ENCODE assay signal across 17 cellular contexts in the genomic region with DNA sequence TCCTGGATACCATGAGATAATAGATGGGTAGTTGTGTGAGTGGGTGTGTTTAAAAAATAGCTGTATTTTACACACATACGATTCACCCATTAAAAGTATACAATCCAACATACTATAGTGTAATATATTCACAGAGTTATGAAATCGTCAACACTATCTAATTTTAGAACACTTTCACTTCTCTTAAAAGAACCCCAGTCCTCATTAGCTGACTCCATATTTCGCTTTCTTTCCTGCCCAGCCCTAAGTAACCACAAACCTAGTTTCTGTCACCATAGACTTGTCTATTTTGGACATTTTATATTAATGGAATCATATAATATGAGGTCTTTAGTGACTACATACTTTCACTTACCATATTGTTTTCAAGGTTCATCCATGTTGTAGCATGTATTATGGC.
DNase-seq lines count a peak whose midpoint lies in the region; ATAC-seq and TF ChIP-seq lines count a peak whose summit lies in the region.
"Had no signal": no experiment of that assay in that cellular context is flagged by ENCODE, and none has a peak within 500 bp of the region (broad histone marks: within the 10 kb centered on the region; RNA-seq: fewer than 3 reads in every experiment).

No MANE protein-coding gene starts in this region.

- peaks cover 0 to 8% (median 2%) of the 10 kb centered on the region in 3 donors for H3K27me3 Mint-ChIP-seq in naive B cell

- DNase-seq in NB4 (ENCODE audit: low read depth): peak; percentile 84
- DNase-seq in naive B cell: peak; percentile 68
- DNase-seq in GM10248 (ENCODE audit: extremely low spot score): no peak
- no peak for DNase-seq in NCI-H2171 treated with DMSO at 0.1 percent for 48 hours (lab: John Stamatoyannopoulos, UW)
- no peak for DNase-seq in AG20443 (ENCODE audit: low spot score)
- DNase-seq in SK-N-DZ (ENCODE audit: low spot score): no peak
- DNase-seq: Calu3, caudate nucleus, heart left ventricle, left ventricle myocardium inferior, NCI-H446, small intestine, transverse colon had no signal

- CTCF ChIA-PET in GM10248 (lab: Yijun Ruan, JAX): no interaction called here

- H3K4me3 ChIP-seq in NB4 (ENCODE audit: low read depth, low read length): peak overlapping the region; percentile 1
- H3K4me3 ChIP-seq: heart left ventricle, left ventricle myocardium inferior, neural progenitor cell, transverse colon had no signal

- POLR2A ChIA-PET in GM10248 (lab: Yijun Ruan, JAX): no interaction called here

- H3K4me1 Mint-ChIP-seq in naive B cell: peaks cover 43 to 54% (median 47%) of the 10 kb centered on the region in 3 donors

- no peak for TF ChIP-seq CTCF in NB4 (IDR thresholded peaks at IDR 0.05; ENCODE audit: low read depth, low read length)
- TF ChIP-seq CTCF in GM10248 (IDR thresholded peaks at IDR 0.05; ENCODE audit: control extremely low read depth, extremely low read depth, low read depth, missing control alignments): no peak

- ATAC-seq in GM19351 (IDR thresholded peaks at IDR 0.05; ENCODE audit: unreplicated experiment): peak; percentile 85
- ATAC-seq in HG02885 (IDR thresholded peaks at IDR 0.05; ENCODE audit: poor library complexity, unreplicated experiment): peak; percentile 82
- peak; percentile 96 to 97 for ATAC-seq in naive B cell (ENCODE audit: low read depth in 2 of 2)
- ATAC-seq: heart left ventricle had no signal

- peak overlapping the region; percentile 0 to 75 (median 66) for H3K27ac Mint-ChIP-seq in naive B cell
- H3K27ac Mint-ChIP-seq: activated naive CD4-positive, alpha-beta T cell treated with anti-CD3 and anti-CD28 coated beads, Interleukin-2, amount 50 U/mL, for 24 hours; neural progenitor cell had no signal

- H3K4me3 Mint-ChIP-seq in naive B cell: peak overlapping the region; percentile 36 to 85 (median 52)
- H3K4me3 Mint-ChIP-seq: activated naive CD4-positive, alpha-beta T cell treated with anti-CD3 and anti-CD28 coated beads, Interleukin-2, amount 50 U/mL, for 24 hours; neural progenitor cell had no signal

- H3K36me3 Mint-ChIP-seq in naive B cell: no peaks in the 10 kb centered on the region
- H3K36me3 Mint-ChIP-seq: neural progenitor cell had no signal

- TF ChIP-seq POLR2A in NB4 (IDR thresholded peaks at IDR 0.05; ENCODE audit: extremely low read depth, insufficient read length): no peak

- peaks cover 0 to 12% (median 4%) of the 10 kb centered on the region in 7 donors for H3K9me3 Mint-ChIP-seq in naive B cell
- H3K9me3 Mint-ChIP-seq: activated naive CD4-positive, alpha-beta T cell treated with anti-CD3 and anti-CD28 coated beads, Interleukin-2, amount 50 U/mL, for 24 hours had no signal

Comparison
In these comparisons a context has a peak if more than half of its experiments do, and no peak if none do; other contexts are left out.
1. DNase-seq: peak in NB4 (single experiment) and naive B cell (single experiment); none in GM10248 (single experiment), NCI-H2171 treated with DMSO at 0.1 percent for 48 hours (single experiment), AG20443 (single experiment) and SK-N-DZ (single experiment).
2. Peak in every context shown above with its lines, with median percentiles within 50 percentile points of each other: ATAC-seq.